Comparison of ENCODE assay signal across 1 cellular context in the genomic region with DNA sequence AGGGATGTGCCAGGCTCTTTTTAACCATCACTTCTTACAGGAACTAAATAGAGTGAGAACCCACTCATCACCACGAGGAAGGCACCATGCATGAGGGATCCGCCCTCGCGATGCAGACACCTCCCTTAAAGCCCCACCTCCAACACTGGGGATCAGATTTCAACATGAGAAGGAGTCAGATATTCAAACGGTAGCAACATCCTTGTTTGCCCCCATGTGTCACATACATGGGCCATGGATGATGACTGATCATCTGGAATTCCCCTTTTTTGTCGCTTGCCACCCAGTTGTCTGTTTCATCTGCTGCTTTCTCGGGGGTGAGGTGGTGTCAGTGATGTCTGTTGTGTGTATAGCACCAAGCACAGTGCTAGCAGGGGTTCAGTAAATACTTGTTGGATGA.
TF ChIP-seq lines count a peak whose summit lies in the region.

No MANE protein-coding gene starts in this region.

TF ChIP-seq in K562, 482 proteins besides CTCF, POLR2A, EP300 and RAD21 (continued from another document):
- TF ChIP-seq, protein P1, sequence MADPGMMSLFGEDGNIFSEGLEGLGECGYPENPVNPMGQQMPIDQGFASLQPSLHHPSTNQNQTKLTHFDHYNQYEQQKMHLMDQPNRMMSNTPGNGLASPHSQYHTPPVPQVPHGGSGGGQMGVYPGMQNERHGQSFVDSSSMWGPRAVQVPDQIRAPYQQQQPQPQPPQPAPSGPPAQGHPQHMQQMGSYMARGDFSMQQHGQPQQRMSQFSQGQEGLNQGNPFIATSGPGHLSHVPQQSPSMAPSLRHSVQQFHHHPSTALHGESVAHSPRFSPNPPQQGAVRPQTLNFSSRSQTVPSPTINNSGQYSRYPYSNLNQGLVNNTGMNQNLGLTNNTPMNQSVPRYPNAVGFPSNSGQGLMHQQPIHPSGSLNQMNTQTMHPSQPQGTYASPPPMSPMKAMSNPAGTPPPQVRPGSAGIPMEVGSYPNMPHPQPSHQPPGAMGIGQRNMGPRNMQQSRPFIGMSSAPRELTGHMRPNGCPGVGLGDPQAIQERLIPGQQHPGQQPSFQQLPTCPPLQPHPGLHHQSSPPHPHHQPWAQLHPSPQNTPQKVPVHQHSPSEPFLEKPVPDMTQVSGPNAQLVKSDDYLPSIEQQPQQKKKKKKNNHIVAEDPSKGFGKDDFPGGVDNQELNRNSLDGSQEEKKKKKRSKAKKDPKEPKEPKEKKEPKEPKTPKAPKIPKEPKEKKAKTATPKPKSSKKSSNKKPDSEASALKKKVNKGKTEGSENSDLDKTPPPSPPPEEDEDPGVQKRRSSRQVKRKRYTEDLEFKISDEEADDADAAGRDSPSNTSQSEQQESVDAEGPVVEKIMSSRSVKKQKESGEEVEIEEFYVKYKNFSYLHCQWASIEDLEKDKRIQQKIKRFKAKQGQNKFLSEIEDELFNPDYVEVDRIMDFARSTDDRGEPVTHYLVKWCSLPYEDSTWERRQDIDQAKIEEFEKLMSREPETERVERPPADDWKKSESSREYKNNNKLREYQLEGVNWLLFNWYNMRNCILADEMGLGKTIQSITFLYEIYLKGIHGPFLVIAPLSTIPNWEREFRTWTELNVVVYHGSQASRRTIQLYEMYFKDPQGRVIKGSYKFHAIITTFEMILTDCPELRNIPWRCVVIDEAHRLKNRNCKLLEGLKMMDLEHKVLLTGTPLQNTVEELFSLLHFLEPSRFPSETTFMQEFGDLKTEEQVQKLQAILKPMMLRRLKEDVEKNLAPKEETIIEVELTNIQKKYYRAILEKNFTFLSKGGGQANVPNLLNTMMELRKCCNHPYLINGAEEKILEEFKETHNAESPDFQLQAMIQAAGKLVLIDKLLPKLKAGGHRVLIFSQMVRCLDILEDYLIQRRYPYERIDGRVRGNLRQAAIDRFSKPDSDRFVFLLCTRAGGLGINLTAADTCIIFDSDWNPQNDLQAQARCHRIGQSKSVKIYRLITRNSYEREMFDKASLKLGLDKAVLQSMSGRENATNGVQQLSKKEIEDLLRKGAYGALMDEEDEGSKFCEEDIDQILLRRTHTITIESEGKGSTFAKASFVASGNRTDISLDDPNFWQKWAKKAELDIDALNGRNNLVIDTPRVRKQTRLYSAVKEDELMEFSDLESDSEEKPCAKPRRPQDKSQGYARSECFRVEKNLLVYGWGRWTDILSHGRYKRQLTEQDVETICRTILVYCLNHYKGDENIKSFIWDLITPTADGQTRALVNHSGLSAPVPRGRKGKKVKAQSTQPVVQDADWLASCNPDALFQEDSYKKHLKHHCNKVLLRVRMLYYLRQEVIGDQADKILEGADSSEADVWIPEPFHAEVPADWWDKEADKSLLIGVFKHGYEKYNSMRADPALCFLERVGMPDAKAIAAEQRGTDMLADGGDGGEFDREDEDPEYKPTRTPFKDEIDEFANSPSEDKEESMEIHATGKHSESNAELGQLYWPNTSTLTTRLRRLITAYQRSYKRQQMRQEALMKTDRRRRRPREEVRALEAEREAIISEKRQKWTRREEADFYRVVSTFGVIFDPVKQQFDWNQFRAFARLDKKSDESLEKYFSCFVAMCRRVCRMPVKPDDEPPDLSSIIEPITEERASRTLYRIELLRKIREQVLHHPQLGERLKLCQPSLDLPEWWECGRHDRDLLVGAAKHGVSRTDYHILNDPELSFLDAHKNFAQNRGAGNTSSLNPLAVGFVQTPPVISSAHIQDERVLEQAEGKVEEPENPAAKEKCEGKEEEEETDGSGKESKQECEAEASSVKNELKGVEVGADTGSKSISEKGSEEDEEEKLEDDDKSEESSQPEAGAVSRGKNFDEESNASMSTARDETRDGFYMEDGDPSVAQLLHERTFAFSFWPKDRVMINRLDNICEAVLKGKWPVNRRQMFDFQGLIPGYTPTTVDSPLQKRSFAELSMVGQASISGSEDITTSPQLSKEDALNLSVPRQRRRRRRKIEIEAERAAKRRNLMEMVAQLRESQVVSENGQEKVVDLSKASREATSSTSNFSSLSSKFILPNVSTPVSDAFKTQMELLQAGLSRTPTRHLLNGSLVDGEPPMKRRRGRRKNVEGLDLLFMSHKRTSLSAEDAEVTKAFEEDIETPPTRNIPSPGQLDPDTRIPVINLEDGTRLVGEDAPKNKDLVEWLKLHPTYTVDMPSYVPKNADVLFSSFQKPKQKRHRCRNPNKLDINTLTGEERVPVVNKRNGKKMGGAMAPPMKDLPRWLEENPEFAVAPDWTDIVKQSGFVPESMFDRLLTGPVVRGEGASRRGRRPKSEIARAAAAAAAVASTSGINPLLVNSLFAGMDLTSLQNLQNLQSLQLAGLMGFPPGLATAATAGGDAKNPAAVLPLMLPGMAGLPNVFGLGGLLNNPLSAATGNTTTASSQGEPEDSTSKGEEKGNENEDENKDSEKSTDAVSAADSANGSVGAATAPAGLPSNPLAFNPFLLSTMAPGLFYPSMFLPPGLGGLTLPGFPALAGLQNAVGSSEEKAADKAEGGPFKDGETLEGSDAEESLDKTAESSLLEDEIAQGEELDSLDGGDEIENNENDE (IDR thresholded peaks at IDR 0.05; ENCODE audit: low read depth, low read length), result no peak
- TF ChIP-seq DACH1 (IDR thresholded peaks at IDR 0.05; ENCODE audit: partially characterized antibody) (no peak), MCM2 (IDR thresholded peaks at IDR 0.05; ENCODE audit: low read depth) (no peak), ADNP (tag; IDR thresholded peaks at IDR 0.05) (no peak), ZNF57 (CRISPR knock-in tag; IDR thresholded peaks at IDR 0.05) (no peak), ZNF324 (CRISPR knock-in tag; IDR thresholded peaks at IDR 0.05) (no peak), PTTG1 (tag; IDR thresholded peaks at IDR 0.05; ENCODE audit: low read depth) (no peak), HNRNPH1 (optimal IDR thresholded peaks at IDR 0.05; ENCODE audit: low read depth, low read length) (no peak)
- TF ChIP-seq, protein P2, sequence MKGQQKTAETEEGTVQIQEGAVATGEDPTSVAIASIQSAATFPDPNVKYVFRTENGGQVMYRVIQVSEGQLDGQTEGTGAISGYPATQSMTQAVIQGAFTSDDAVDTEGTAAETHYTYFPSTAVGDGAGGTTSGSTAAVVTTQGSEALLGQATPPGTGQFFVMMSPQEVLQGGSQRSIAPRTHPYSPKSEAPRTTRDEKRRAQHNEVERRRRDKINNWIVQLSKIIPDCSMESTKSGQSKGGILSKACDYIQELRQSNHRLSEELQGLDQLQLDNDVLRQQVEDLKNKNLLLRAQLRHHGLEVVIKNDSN (CRISPR knock-in tag; IDR thresholded peaks at IDR 0.05), result no peak
